In the genomic region with DNA sequence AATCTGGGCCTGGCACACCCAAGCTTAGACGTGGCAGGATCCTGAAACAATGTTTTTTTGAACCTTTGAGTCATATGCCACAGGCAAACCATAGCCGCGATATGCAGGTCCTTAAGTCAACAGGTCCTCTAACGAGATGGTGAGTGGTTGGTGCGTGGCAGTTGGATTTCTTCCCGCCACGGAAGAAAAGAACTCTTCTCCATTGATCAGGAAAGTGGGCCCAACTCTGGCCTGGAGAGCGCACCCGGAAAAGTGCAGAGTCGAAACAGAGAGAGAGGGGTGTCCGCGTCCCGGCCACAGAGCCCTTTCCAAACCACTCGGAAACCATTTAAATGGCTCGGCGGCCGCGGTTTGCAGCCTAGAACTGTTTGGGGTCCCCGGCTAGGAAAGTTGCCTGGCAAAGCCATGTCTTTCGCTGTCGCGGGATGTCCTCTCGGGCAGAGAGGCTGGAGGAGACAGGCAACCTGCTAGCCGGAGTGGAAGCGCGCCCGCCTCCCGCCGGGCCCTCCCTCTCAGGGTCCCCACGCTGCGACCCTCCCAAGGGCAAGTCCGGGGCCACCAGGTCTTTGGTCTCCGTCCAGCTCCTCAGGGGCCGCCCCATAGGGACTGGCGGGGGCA, we compare ENCODE assay signal across 8 cellular contexts. TPM values are rescaled to one million over a fixed set of nuclear protein-coding genes. Genes with fewer than 3 reads are reported as not detected.
DNase-seq lines count a peak whose midpoint lies in the region; ATAC-seq and TF ChIP-seq lines count a peak whose summit lies in the region.

No MANE protein-coding gene starts in this region.

- H3K27me3 Mint-ChIP-seq in T-helper 17 cell (peaks cover 24% of the 10 kb centered on the region), neural crest cell (ENCODE audit: low read depth) (peaks cover 61% of the 10 kb centered on the region)

- 17 to 61% methylated on average over 3 to 18 of the region's 35 CpGs for WGBS in esophagus squamous epithelium, 2 donors

- H3K4me3 ChIP-seq in GM12865 (ENCODE audit: low read depth, low read length) (peak overlapping the region; percentile 57), esophagus squamous epithelium (peak overlapping the region; percentile 75 to 89 (median 78))

- no peaks in the 10 kb centered on the region for H3K9me3 Mint-ChIP-seq in neural crest cell

- DNase-seq in GM12865 (ENCODE audit: low read depth) (no peak), T-helper 17 cell (peak in 1 of 3 donors; percentile 10), esophagus squamous epithelium (lab: John Stamatoyannopoulos, UW) (no peak), neural crest cell (ENCODE audit: low read depth, low spot score) (peak; percentile 6), GM19240 (ENCODE audit: insufficient read length, low spot score) (no peak)
- DNase-seq in central memory CD4-positive, alpha-beta T cell: no peak

- no peak for TF ChIP-seq CTCF in GM12865 (IDR thresholded peaks at IDR 0.05; ENCODE audit: insufficient read depth, low read depth, low read length, missing control alignments)
- TF ChIP-seq CTCF in esophagus squamous epithelium (IDR thresholded peaks at IDR 0.05): no peak
- no peak for TF ChIP-seq CTCF in neural crest cell (conservative IDR thresholded peaks at IDR 0.05)

- intact Hi-C loops in esophagus squamous epithelium (cut with DNase I): no loop called here

- no peaks in the 10 kb centered on the region for H3K9me3 ChIP-seq in T-helper 17 cell (ENCODE audit: control insufficient read depth, low read length, poor library complexity, severe bottlenecking)
- no peaks in the 10 kb centered on the region for H3K9me3 ChIP-seq in esophagus squamous epithelium

- H3K36me3 Mint-ChIP-seq in T-helper 17 cell (ENCODE audit: low read depth): peaks cover 4% of the 10 kb centered on the region
- no peaks in the 10 kb centered on the region for H3K36me3 Mint-ChIP-seq in neural crest cell (ENCODE audit: low read depth)

- TF ChIP-seq POLR2A in esophagus squamous epithelium (IDR thresholded peaks at IDR 0.05): peak in 1 of 4 donors; percentile 52

- H3K27ac Mint-ChIP-seq in T-helper 17 cell (peak overlapping the region; percentile 81), neural crest cell (ENCODE audit: unreplicated experiment) (no peak overlapping the region)

- no peaks in the 10 kb centered on the region for H3K36me3 ChIP-seq in esophagus squamous epithelium

- ATAC-seq in HG02571 (IDR thresholded peaks at IDR 0.05; ENCODE audit: unreplicated experiment) (peak; percentile 7), T-helper 17 cell (no peak), GM19463 (IDR thresholded peaks at IDR 0.05; ENCODE audit: unreplicated experiment) (no peak)

- H3K27ac ChIP-seq in esophagus squamous epithelium: peak overlapping the region; percentile 93 to 97 (median 97)

- H3K4me1 ChIP-seq in esophagus squamous epithelium: peaks cover 0 to 60% (median 2%) of the 10 kb centered on the region in 3 donors

- peaks cover 23% of the 10 kb centered on the region for H3K4me1 Mint-ChIP-seq in T-helper 17 cell
- peaks cover 8% of the 10 kb centered on the region for H3K4me1 Mint-ChIP-seq in neural crest cell

- H3K4me3 Mint-ChIP-seq in T-helper 17 cell (peak overlapping the region; percentile 96), neural crest cell (peak overlapping the region; percentile 89)

- H3K27me3 ChIP-seq in esophagus squamous epithelium: peaks cover 0 to 17% (median 0%) of the 10 kb centered on the region in 4 donors

RNA-seq across cellular contexts. Expression of a gene that starts 0.8 kb away (rescaled TPM):
- total RNA-seq in T-helper 17 cell: 1 to 10 TPM; 6.7 to 7.7 TPM
- total RNA-seq in esophagus squamous epithelium: 10 to 100 TPM; 28.4 to 76.0 (median 43.3) TPM
- 3.1 and 3.4 TPM in 2 replicates for total RNA-seq in neural crest cell
